29 cellular contexts compared by ENCODE assay signal in genomic region chr16:89746043-89746442, GRCh38. TPM values are rescaled to one million over a fixed set of nuclear protein-coding genes. Genes with fewer than 3 reads are reported as not detected.
DNase-seq lines count a peak whose midpoint lies in the region; TF ChIP-seq lines count a peak whose summit lies in the region.
"Had no signal": no experiment of that assay in that cellular context is flagged by ENCODE, and none has a peak within 500 bp of the region (broad histone marks: within the 10 kb centered on the region; RNA-seq: fewer than 3 reads in every experiment).

No MANE protein-coding gene starts in this region.

- in situ Hi-C loops in GM13976 (cut with MboI; ENCODE audit: low sequenced_read_pairs, unreplicated experiment), result no loop called here

- H3K27ac Mint-ChIP-seq in glutamatergic neuron (ENCODE audit: unreplicated experiment), result no peak overlapping the region
- H3K27ac Mint-ChIP-seq: HFFc6 had no signal

- no peaks in the 10 kb centered on the region for H3K27me3 Mint-ChIP-seq in glutamatergic neuron (ENCODE audit: unreplicated experiment)
- H3K27me3 Mint-ChIP-seq: CD4-positive, alpha-beta memory T cell had no signal

- no peak overlapping the region for H3K4me3 Mint-ChIP-seq in glutamatergic neuron (ENCODE audit: unreplicated experiment)
- H3K4me3 Mint-ChIP-seq: CD4-positive, alpha-beta memory T cell; HFFc6 had no signal

- DNase-seq in D341Med (ENCODE audit: low spot score) (peak; percentile 14), glutamatergic neuron (peak; percentile 31), substantia nigra (lab: John Stamatoyannopoulos, UW) (no peak), amygdala (lab: John Stamatoyannopoulos, UW) (no peak), GM13976 (ENCODE audit: low spot score) (no peak), SK-N-DZ (ENCODE audit: low spot score) (no peak)
- DNase-seq: AML-193; CD4-positive, alpha-beta memory T cell; COR-L47; DMS 273 treated with DMSO at 0.1 percent for 48 hours; DMS79 treated with DMSO at 0.1 percent for 48 hours; GF-D8; GOT3; HFFc6; KG1; MG63; NCI-H1105 treated with DMSO at 0.1 percent for 48 hours; NCI-H146; NCI-H1930; NCI-H2107; NCI-H446; NCI-H524 treated with DMSO at 0.1 percent for 48 hours; NCI-H82; NK-92 treated with Interleukin-12 subunit alpha and Interleukin-12 subunit beta, amount 100 ng/mL, for 24 hours; PC-3; SHP77 had no signal

- H3K27ac ChIP-seq in angular gyrus (ENCODE audit: low read depth, low read length) (peak overlapping the region; percentile 20), substantia nigra (ENCODE audit: low read depth, low read length, poor library complexity, severe bottlenecking) (peak overlapping the region; percentile 64)
- H3K27ac ChIP-seq: A549; BLaER1 treated with 17β-estradiol and CSF1 and Interleukin-3, amounts not matched to agents 10 nM and 100 nM had no signal

- no peaks in the 10 kb centered on the region for H3K4me1 Mint-ChIP-seq in glutamatergic neuron (ENCODE audit: low read depth, unreplicated experiment)

- no peaks in the 10 kb centered on the region for H3K36me3 Mint-ChIP-seq in glutamatergic neuron (ENCODE audit: unreplicated experiment)

- TF ChIP-seq CTCF in glutamatergic neuron (IDR thresholded peaks at IDR 0.05; ENCODE audit: partially characterized antibody, unreplicated experiment), result no peak
- no peak for TF ChIP-seq CTCF in GM13976 (IDR thresholded peaks at IDR 0.05; ENCODE audit: borderline replicate concordance, control extremely low read depth, extremely low read depth, insufficient read depth, missing control alignments)

- H3K9me3 Mint-ChIP-seq in glutamatergic neuron (ENCODE audit: unreplicated experiment), result peaks cover 3% of the 10 kb centered on the region
- H3K9me3 Mint-ChIP-seq: CD4-positive, alpha-beta memory T cell; HFFc6 had no signal

RNA-seq across cellular contexts. Expression of gene ZNF276, which starts 24.7 kb away (rescaled TPM):
- total RNA-seq in glutamatergic neuron (ENCODE audit: unreplicated experiment), result 20.8 TPM
- polyA plus RNA-seq in SK-N-DZ (2014; cell fraction: cytosol; rRNA removed), result 11.2 and 35.3 TPM in 2 replicates
- 81.8 and 136 TPM in 2 replicates for polyA plus RNA-seq in SK-N-DZ (2014; cell fraction: nucleus; rRNA removed)

RNA-seq across cellular contexts. Expression of gene VPS9D1, which starts 25.3 kb away (rescaled TPM):
- total RNA-seq in glutamatergic neuron (ENCODE audit: unreplicated experiment), result 19.5 TPM
- polyA plus RNA-seq in SK-N-DZ (2014; cell fraction: cytosol; rRNA removed), result 5.7 and 8.8 TPM in 2 replicates
- polyA plus RNA-seq in SK-N-DZ (2014; cell fraction: nucleus; rRNA removed), result 26.0 and 40.7 TPM in 2 replicates

RNA-seq across cellular contexts. Expression of gene SPATA2L, which starts 44.5 kb away (rescaled TPM):
- 18.6 TPM for total RNA-seq in glutamatergic neuron (ENCODE audit: unreplicated experiment)
- 12.8 and 13.3 TPM in 2 replicates for polyA plus RNA-seq in SK-N-DZ (2014; cell fraction: cytosol; rRNA removed)
- 7.8 and 12.7 TPM in 2 replicates for polyA plus RNA-seq in SK-N-DZ (2014; cell fraction: nucleus; rRNA removed)

RNA-seq across cellular contexts. Expression of gene CDK10, which starts 59.6 kb away (rescaled TPM):
- total RNA-seq in glutamatergic neuron (ENCODE audit: unreplicated experiment), result 56.9 TPM
- polyA plus RNA-seq in SK-N-DZ (2014; cell fraction: cytosol; rRNA removed), result 101 and 107 TPM in 2 replicates
- 895 and 969 TPM in 2 replicates for polyA plus RNA-seq in SK-N-DZ (2014; cell fraction: nucleus; rRNA removed)

Comparison
In these comparisons a context has a peak if more than half of its experiments do, and no peak if none do; other contexts are left out.
1. DNase-seq: peak in D341Med (single experiment) and glutamatergic neuron (single experiment); none in substantia nigra (0 of 49), amygdala (0 of 56), GM13976 (single experiment) and SK-N-DZ (single experiment).